Comparison of ENCODE assay signal across 19 cellular contexts in genomic region chr12:47562201-47562600, GRCh38.
DNase-seq lines count a peak whose midpoint lies in the region; ATAC-seq and TF ChIP-seq lines count a peak whose summit lies in the region.
"Had no signal": no experiment of that assay in that cellular context is flagged by ENCODE, and none has a peak within 500 bp of the region (broad histone marks: within the 10 kb centered on the region; RNA-seq: fewer than 3 reads in every experiment).

No MANE protein-coding gene starts in this region.

- TF ChIP-seq CTCF in neutrophil (IDR thresholded peaks at IDR 0.05) = no peak
- no peak for TF ChIP-seq CTCF in sigmoid colon (IDR thresholded peaks at IDR 0.05)

- H3K4me3 Mint-ChIP-seq in stimulated activated naive CD8-positive, alpha-beta T cell treated with anti-CD3 and anti-CD28 coated beads, Interleukin-15, amount 100 ng/mL, for 72 hours = no peak overlapping the region
- H3K4me3 Mint-ChIP-seq in activated T-cell treated with anti-CD3 and anti-CD28 coated beads, Interleukin-2, amount 50 U/mL, for 72 hours = no peak overlapping the region
- H3K4me3 Mint-ChIP-seq: B cell; CD4-positive, CD25-positive, alpha-beta regulatory T cell; CD8-positive, alpha-beta T cell had no signal

- peak; percentile 2 for ATAC-seq in stimulated activated naive CD8-positive, alpha-beta T cell treated with anti-CD3 and anti-CD28 coated beads, Interleukin-15, Interleukin-2, amounts not matched to agents 100 U/mL and 50 U/mL, for 24 hours
- ATAC-seq in stimulated activated naive CD8-positive, alpha-beta T cell treated with anti-CD3 and anti-CD28 coated beads, Interleukin-15, amount 100 ng/mL, for 72 hours = no peak
- no peak for ATAC-seq in GM21737 (IDR thresholded peaks at IDR 0.05; ENCODE audit: unreplicated experiment)
- no peak for ATAC-seq in GM19328 (IDR thresholded peaks at IDR 0.05; ENCODE audit: unreplicated experiment)
- ATAC-seq in activated T-cell treated with anti-CD3 and anti-CD28 coated beads, Interleukin-2, amount 50 U/mL, for 72 hours (replicated peaks in 1 of 2) = no peak
- ATAC-seq: CD8-positive, alpha-beta T cell had no signal

- TF ChIP-seq EP300 in sigmoid colon (IDR thresholded peaks at IDR 0.05) = no peak

- H3K27me3 Mint-ChIP-seq in stimulated activated naive CD8-positive, alpha-beta T cell treated with anti-CD3 and anti-CD28 coated beads, Interleukin-15, amount 100 ng/mL, for 72 hours = no peaks in the 10 kb centered on the region
- no peaks in the 10 kb centered on the region for H3K27me3 Mint-ChIP-seq in activated T-cell treated with anti-CD3 and anti-CD28 coated beads, Interleukin-2, amount 50 U/mL, for 72 hours (ENCODE audit: low read depth)
- H3K27me3 Mint-ChIP-seq: CD4-positive, CD25-positive, alpha-beta regulatory T cell had no signal

- DNase-seq in stimulated activated naive CD8-positive, alpha-beta T cell treated with anti-CD3 and anti-CD28 coated beads, Interleukin-15, Interleukin-2, amounts not matched to agents 100 U/mL and 50 U/mL, for 24 hours = no peak
- no peak for DNase-seq in stimulated activated naive CD8-positive, alpha-beta T cell treated with anti-CD3 and anti-CD28 coated beads, Interleukin-15, amount 100 ng/mL, for 72 hours
- DNase-seq in sigmoid colon (no peak), UCSD-AML1 (lab: John Stamatoyannopoulos, UW; ENCODE audit: unreplicated experiment) (no peak)
- DNase-seq in activated T-cell treated with anti-CD3 and anti-CD28 coated beads, Interleukin-2, amount 50 U/mL, for 72 hours = no peak
- DNase-seq: Caco-2; CD4-positive, CD25-positive, alpha-beta regulatory T cell; CD8-positive, alpha-beta T cell; DMS153; DND-41; H7; HCEC 1CT had no signal

- H3K4me3 ChIP-seq in neutrophil (ENCODE audit: low read depth in 1 of 2, low read length in 1 of 2) (no peak overlapping the region), sigmoid colon (no peak overlapping the region)
- H3K4me3 ChIP-seq: BLaER1 had no signal

- H3K9me3 Mint-ChIP-seq in stimulated activated naive CD8-positive, alpha-beta T cell treated with anti-CD3 and anti-CD28 coated beads, Interleukin-15, amount 100 ng/mL, for 72 hours = peaks cover 1 to 6% of the 10 kb centered on the region in 2 donors
- no peaks in the 10 kb centered on the region for H3K9me3 Mint-ChIP-seq in activated T-cell treated with anti-CD3 and anti-CD28 coated beads, Interleukin-2, amount 50 U/mL, for 72 hours
- H3K9me3 Mint-ChIP-seq: CD8-positive, alpha-beta T cell had no signal

- H3K27ac Mint-ChIP-seq in stimulated activated naive CD8-positive, alpha-beta T cell treated with anti-CD3 and anti-CD28 coated beads, Interleukin-15, amount 100 ng/mL, for 72 hours = no peak overlapping the region
- no peak overlapping the region for H3K27ac Mint-ChIP-seq in activated T-cell treated with anti-CD3 and anti-CD28 coated beads, Interleukin-2, amount 50 U/mL, for 72 hours
- H3K27ac Mint-ChIP-seq: B cell; CD4-positive, CD25-positive, alpha-beta regulatory T cell; CD8-positive, alpha-beta T cell had no signal

- TF ChIP-seq POLR2A in sigmoid colon (IDR thresholded peaks at IDR 0.05) = no peak

- peaks cover 26% of the 10 kb centered on the region for H3K4me1 Mint-ChIP-seq in stimulated activated naive CD8-positive, alpha-beta T cell treated with anti-CD3 and anti-CD28 coated beads, Interleukin-15, amount 100 ng/mL, for 72 hours
- peaks cover 24% of the 10 kb centered on the region for H3K4me1 Mint-ChIP-seq in activated T-cell treated with anti-CD3 and anti-CD28 coated beads, Interleukin-2, amount 50 U/mL, for 72 hours (ENCODE audit: low read depth)
- H3K4me1 Mint-ChIP-seq: B cell; CD4-positive, CD25-positive, alpha-beta regulatory T cell had no signal

- H3K9me3 ChIP-seq in neutrophil (no peaks in the 10 kb centered on the region), sigmoid colon (no peaks in the 10 kb centered on the region)
- H3K9me3 ChIP-seq: BLaER1, Caco-2 had no signal

- peaks cover 50 to 58% of the 10 kb centered on the region in 2 experiments for H3K4me1 ChIP-seq in neutrophil (ENCODE audit: control insufficient read depth in 1 of 2, insufficient read depth in 1 of 2, low read depth in 1 of 2, low read length in 1 of 2)
- H3K4me1 ChIP-seq in sigmoid colon = peaks cover 0 to 50% (median 23%) of the 10 kb centered on the region in 4 donors
- H3K4me1 ChIP-seq: BLaER1, Caco-2 had no signal

- 74 to 81% methylated on average over 3 of the region's 3 CpGs for WGBS in sigmoid colon, 2 donors

- H3K36me3 ChIP-seq in neutrophil = no peaks in the 10 kb centered on the region
- H3K36me3 ChIP-seq in sigmoid colon = no peaks in the 10 kb centered on the region
- H3K36me3 ChIP-seq: BLaER1 had no signal

- intact Hi-C loops in sigmoid colon (cut with DNase I) = no loop called here

- H3K27ac ChIP-seq in neutrophil (peak overlapping the region; percentile 89), sigmoid colon (peak overlapping the region in 3 of 4 donors; percentile 77 to 86 (median 84))
- H3K27ac ChIP-seq: 22Rv1, BLaER1, C4-2B had no signal

- H3K27me3 ChIP-seq in neutrophil = no peaks in the 10 kb centered on the region
- H3K27me3 ChIP-seq in sigmoid colon = no peaks in the 10 kb centered on the region
- H3K27me3 ChIP-seq: BLaER1 had no signal

- H3K36me3 Mint-ChIP-seq in activated T-cell treated with anti-CD3 and anti-CD28 coated beads, Interleukin-2, amount 50 U/mL, for 72 hours (ENCODE audit: insufficient read depth in 2 of 2) = no peaks in the 10 kb centered on the region
- H3K36me3 Mint-ChIP-seq: CD4-positive, CD25-positive, alpha-beta regulatory T cell; CD8-positive, alpha-beta T cell had no signal
